In genomic region chr12:24109381-24110039, GRCh38 we compare ENCODE assay signal across 9 cellular contexts.
DNase-seq lines count a peak whose midpoint lies in the region; ATAC-seq, FAIRE-seq and TF ChIP-seq lines count a peak whose summit lies in the region.
"Had no signal": no experiment of that assay in that cellular context is flagged by ENCODE, and none has a peak within 500 bp of the region (broad histone marks: within the 10 kb centered on the region; RNA-seq: fewer than 3 reads in every experiment).

No MANE protein-coding gene starts in this region.

- H3K79me2 ChIP-seq in OCI-LY1 (ENCODE audit: insufficient read depth, low read length), result no peaks in the 10 kb centered on the region

- no peaks in the 10 kb centered on the region for H3K36me3 ChIP-seq in OCI-LY1 (ENCODE audit: insufficient read depth, low read length)

- peak; percentile 36 for TF ChIP-seq CTCF in OCI-LY1 (IDR thresholded peaks at IDR 0.05; ENCODE audit: low read length)
- TF ChIP-seq CTCF in fibroblast of villous mesenchyme (IDR thresholded peaks at IDR 0.05; ENCODE audit: insufficient read depth, low read depth, low read length), result peak; percentile 64

- peak; percentile 97 for ATAC-seq in GM19395 (IDR thresholded peaks at IDR 0.05; ENCODE audit: unreplicated experiment)
- peak; percentile 97 for ATAC-seq in HG03342 (IDR thresholded peaks at IDR 0.05; ENCODE audit: unreplicated experiment)
- no peak for ATAC-seq in activated naive CD4-positive, alpha-beta T cell treated with anti-CD3 and anti-CD28 coated beads, Interleukin-2, amount 50 U/mL, for 72 hours

- H4K20me1 ChIP-seq in OCI-LY1 (ENCODE audit: insufficient read depth, low read length), result no peaks in the 10 kb centered on the region

- no peak overlapping the region for H2AFZ ChIP-seq in OCI-LY1 (ENCODE audit: low read length)

- H3K9me3 ChIP-seq in OCI-LY1 (ENCODE audit: low read length), result no peaks in the 10 kb centered on the region

- H3F3A ChIP-seq in OCI-LY1 (ENCODE audit: insufficient read depth, low read length), result no peaks in the 10 kb centered on the region

- H3K4me3 ChIP-seq in OCI-LY1 (ENCODE audit: low read depth, low read length, poor library complexity, severe bottlenecking) (no peak overlapping the region), fibroblast of villous mesenchyme (ENCODE audit: low read depth, low read length) (no peak overlapping the region)

- no peak for FAIRE-seq in urothelium cell line (lab: Jason Lieb, UNC)

- H3K4me1 ChIP-seq in OCI-LY1 (ENCODE audit: insufficient read depth, low read length, severe bottlenecking), result no peaks in the 10 kb centered on the region

- no peaks in the 10 kb centered on the region for H3K36me3 Mint-ChIP-seq in activated naive CD4-positive, alpha-beta T cell treated with anti-CD3 and anti-CD28 coated beads, Interleukin-2, amount 50 U/mL, for 72 hours

- no peak overlapping the region for H3K27ac ChIP-seq in OCI-LY1 (ENCODE audit: low read depth, low read length, poor library complexity, severe bottlenecking)

- no peak overlapping the region for H3K4me2 ChIP-seq in OCI-LY1 (ENCODE audit: low read length)

- no peaks in the 10 kb centered on the region for H3K27me3 ChIP-seq in OCI-LY1 (ENCODE audit: insufficient read depth, low read length)

- no peaks in the 10 kb centered on the region for H3K9me2 ChIP-seq in OCI-LY1 (ENCODE audit: low read depth, low read length)

- no peaks in the 10 kb centered on the region for H3K9me3 Mint-ChIP-seq in activated naive CD4-positive, alpha-beta T cell treated with anti-CD3 and anti-CD28 coated beads, Interleukin-2, amount 50 U/mL, for 72 hours

- DNase-seq in DMS114 treated with DMSO at 0.1 percent for 48 hours (lab: John Stamatoyannopoulos, UW; ENCODE audit: unreplicated experiment) (peak; percentile 3), fibroblast of villous mesenchyme (ENCODE audit: low read depth) (peak; percentile 30), urothelium cell line (ENCODE audit: low spot score) (peak; percentile 12)
- DNase-seq in activated naive CD4-positive, alpha-beta T cell treated with anti-CD3 and anti-CD28 coated beads, Interleukin-2, amount 50 U/mL, for 72 hours (ENCODE audit: low spot score in 2 of 2), result no peak
- no peak for DNase-seq in activated CD8-positive, alpha-beta memory T cell treated with anti-CD3 and anti-CD28 coated beads, Interleukin-2, amount 50 U/mL, for 48 hours

- H3K9ac ChIP-seq in OCI-LY1 (ENCODE audit: low read length), result no peak overlapping the region

- H3K27ac Mint-ChIP-seq in activated naive CD4-positive, alpha-beta T cell treated with anti-CD3 and anti-CD28 coated beads, Interleukin-2, amount 50 U/mL, for 72 hours, result no peak overlapping the region
- H3K27ac Mint-ChIP-seq: IgD-negative memory B cell had no signal

Comparison
In these comparisons a context has a peak if more than half of its experiments do, and no peak if none do; other contexts are left out.
1. DNase-seq: peak in DMS114 treated with DMSO at 0.1 percent for 48 hours (single experiment), fibroblast of villous mesenchyme (single experiment) and urothelium cell line (single experiment); none in activated naive CD4-positive, alpha-beta T cell treated with anti-CD3 and anti-CD28 coated beads, Interleukin-2, amount 50 U/mL, for 72 hours (0 of 2) and activated CD8-positive, alpha-beta memory T cell treated with anti-CD3 and anti-CD28 coated beads, Interleukin-2, amount 50 U/mL, for 48 hours (single experiment).
2. ATAC-seq: peak in GM19395 (single experiment) and HG03342 (single experiment); none in activated naive CD4-positive, alpha-beta T cell treated with anti-CD3 and anti-CD28 coated beads, Interleukin-2, amount 50 U/mL, for 72 hours (0 of 2).